38 cellular contexts compared by ENCODE assay signal in genomic region chr1:87147851-87148250, GRCh38.
"Had no signal": no experiment of that assay in that cellular context is flagged by ENCODE, and none has a peak within 500 bp of the region (broad histone marks: within the 10 kb centered on the region; RNA-seq: fewer than 3 reads in every experiment).

No MANE protein-coding gene starts in this region.

- H3K9me3 Mint-ChIP-seq: activated naive CD4-positive, alpha-beta T cell treated with anti-CD3 and anti-CD28 coated beads for 36 hours; activated naive CD4-positive, alpha-beta T cell treated with anti-CD3 and anti-CD28 coated beads, Interleukin-2, amount 10 ng/mL, durations not matched to agents 7 days and 5 days; activated naive CD4-positive, alpha-beta T cell treated with anti-CD3 and anti-CD28 coated beads, Interleukin-2, amount 50 U/mL, for 24 hours; activated naive CD4-positive, alpha-beta T cell treated with anti-CD3 and anti-CD28 coated beads, Interleukin-2, amount 50 U/mL, for 72 hours; activated naive CD8-positive, alpha-beta T cell treated with anti-CD3 and anti-CD28 coated beads for 36 hours; activated naive CD8-positive, alpha-beta T cell treated with anti-CD3 and anti-CD28 coated beads, Interleukin-2, amount 10 ng/mL, durations not matched to agents 7 days and 5 days; activated naive CD8-positive, alpha-beta T cell treated with anti-CD3 and anti-CD28 coated beads, Interleukin-2, amount 50 U/mL, for 24 hours; activated T-cell treated with anti-CD3 and anti-CD28 coated beads, Interleukin-2, amount 50 U/mL, for 24 hours; activated T-cell treated with anti-CD3 and anti-CD28 coated beads, Interleukin-2, amount 50 U/mL, for 72 hours; activated T-helper 1 cell treated with anti-CD3 and anti-CD28 coated beads, Interleukin-12 subunit alpha, Interleukin-12 subunit beta, Interleukin-2, Interleukin-4 antibody, amounts not matched to agents 30 ng/mL and 10 ng/mL and 1 ng/mL, durations not matched to agents 14 hours and 24 hours and 36 hours; activated T-helper 17 cell treated with anti-CD3 and anti-CD28 coated beads, Interleukin-2, amount 50 U/mL, for 72 hours; activated T-helper 2 cell treated with anti-CD3 and anti-CD28 coated beads, Interferon-gamma antibody, Interleukin-2, Interleukin-4, amounts not matched to agents 10 μg/mL and 5 μg/mL and 100 μg/mL, durations not matched to agents 14 hours and 24 hours and 36 hours; central memory CD8-positive, alpha-beta T cell had no signal

- H3K27ac ChIP-seq: adrenal gland, ascending aorta, body of pancreas, brain microvascular endothelial cell, cardiac muscle cell had no signal

- H3K27me3 ChIP-seq: adrenal gland, ascending aorta, body of pancreas, brain microvascular endothelial cell, breast epithelium, cardiac muscle cell had no signal

- H3K4me1 ChIP-seq: body of pancreas, breast epithelium had no signal

- H3K36me3 ChIP-seq: adrenal gland, ascending aorta, brain microvascular endothelial cell, breast epithelium, cardiac muscle cell had no signal

- DNase-seq: activated effector memory CD4-positive, alpha-beta T cell treated with anti-CD3 and anti-CD28 coated beads, Interleukin-2, amount 50 U/mL, for 16 hours; activated effector memory CD4-positive, alpha-beta T cell treated with Interleukin-2 at 50 U/mL for 16 hours; activated gamma-delta T cell; activated gamma-delta T cell treated with Interleukin-2 at 50 U/mL for 16 hours; activated naive CD4-positive, alpha-beta T cell; activated naive CD4-positive, alpha-beta T cell treated with anti-CD3 and anti-CD28 coated beads for 36 hours; activated naive CD4-positive, alpha-beta T cell treated with anti-CD3 and anti-CD28 coated beads, Interleukin-2, amount 10 ng/mL, durations not matched to agents 7 days and 5 days; activated naive CD4-positive, alpha-beta T cell treated with anti-CD3 and anti-CD28 coated beads, Interleukin-2, amount 50 U/mL, for 16 hours; activated naive CD4-positive, alpha-beta T cell treated with Interleukin-2 at 50 U/mL for 16 hours; activated naive CD8-positive, alpha-beta T cell treated with anti-CD3 and anti-CD28 coated beads for 36 hours; activated naive CD8-positive, alpha-beta T cell treated with anti-CD3 and anti-CD28 coated beads, Interleukin-2, amount 10 ng/mL, durations not matched to agents 7 days and 5 days; activated naive CD8-positive, alpha-beta T cell treated with anti-CD3 and anti-CD28 coated beads, Interleukin-2, amount 50 U/mL, for 24 hours; activated T-cell treated with anti-CD3 and anti-CD28 coated beads, Interleukin-2, amount 50 U/mL, for 1 hour; activated T-cell treated with anti-CD3 and anti-CD28 coated beads, Interleukin-2, amount 50 U/mL, for 24 hours; activated T-cell treated with anti-CD3 and anti-CD28 coated beads, Interleukin-2, amount 50 U/mL, for 4 hours; activated T-cell treated with anti-CD3 and anti-CD28 coated beads, Interleukin-2, amount 50 U/mL, for 48 hours; activated T-cell treated with anti-CD3 and anti-CD28 coated beads, Interleukin-2, amount 50 U/mL, for 72 hours; adrenal gland; amniotic stem cell; amygdala; anterior cingulate cortex; aorta; body of pancreas; brain microvascular endothelial cell; caudate nucleus; central memory CD4-positive, alpha-beta T cell; cerebellar nuclear complex had no signal

- H3K4me3 Mint-ChIP-seq: activated naive CD4-positive, alpha-beta T cell treated with anti-CD3 and anti-CD28 coated beads for 36 hours; activated naive CD4-positive, alpha-beta T cell treated with anti-CD3 and anti-CD28 coated beads, Interleukin-2, amount 10 ng/mL, durations not matched to agents 7 days and 5 days; activated naive CD4-positive, alpha-beta T cell treated with anti-CD3 and anti-CD28 coated beads, Interleukin-2, amount 50 U/mL, for 24 hours; activated naive CD8-positive, alpha-beta T cell; activated naive CD8-positive, alpha-beta T cell treated with anti-CD3 and anti-CD28 coated beads for 36 hours; activated naive CD8-positive, alpha-beta T cell treated with anti-CD3 and anti-CD28 coated beads, Interleukin-2, amount 10 ng/mL, durations not matched to agents 7 days and 5 days; activated naive CD8-positive, alpha-beta T cell treated with anti-CD3 and anti-CD28 coated beads, Interleukin-2, amount 50 U/mL, for 24 hours; activated T-cell treated with anti-CD3 and anti-CD28 coated beads, Interleukin-2, amount 50 U/mL, for 24 hours; activated T-cell treated with anti-CD3 and anti-CD28 coated beads, Interleukin-2, amount 50 U/mL, for 4 hours; activated T-cell treated with anti-CD3 and anti-CD28 coated beads, Interleukin-2, amount 50 U/mL, for 72 hours; activated T-helper 1 cell treated with anti-CD3 and anti-CD28 coated beads, Interleukin-12 subunit alpha, Interleukin-12 subunit beta, Interleukin-2, Interleukin-4 antibody, amounts not matched to agents 30 ng/mL and 10 ng/mL and 1 ng/mL, durations not matched to agents 14 hours and 24 hours and 36 hours; activated T-helper 17 cell treated with anti-CD3 and anti-CD28 coated beads, Interleukin-2, amount 50 U/mL, for 72 hours; brain; central memory CD8-positive, alpha-beta T cell had no signal

- H3K27ac Mint-ChIP-seq: activated naive CD4-positive, alpha-beta T cell treated with anti-CD3 and anti-CD28 coated beads for 36 hours; activated naive CD4-positive, alpha-beta T cell treated with anti-CD3 and anti-CD28 coated beads, Interleukin-2, amount 10 ng/mL, durations not matched to agents 7 days and 5 days; activated naive CD4-positive, alpha-beta T cell treated with anti-CD3 and anti-CD28 coated beads, Interleukin-2, amount 50 U/mL, for 24 hours; activated naive CD4-positive, alpha-beta T cell treated with anti-CD3 and anti-CD28 coated beads, Interleukin-2, amount 50 U/mL, for 72 hours; activated naive CD8-positive, alpha-beta T cell; activated naive CD8-positive, alpha-beta T cell treated with anti-CD3 and anti-CD28 coated beads for 36 hours; activated naive CD8-positive, alpha-beta T cell treated with anti-CD3 and anti-CD28 coated beads, Interleukin-2, amount 10 ng/mL, durations not matched to agents 7 days and 5 days; activated naive CD8-positive, alpha-beta T cell treated with anti-CD3 and anti-CD28 coated beads, Interleukin-2, amount 50 U/mL, for 24 hours; activated T-cell treated with anti-CD3 and anti-CD28 coated beads, Interleukin-2, amount 50 U/mL, for 24 hours; activated T-cell treated with anti-CD3 and anti-CD28 coated beads, Interleukin-2, amount 50 U/mL, for 72 hours; activated T-helper 1 cell treated with anti-CD3 and anti-CD28 coated beads, Interleukin-12 subunit alpha, Interleukin-12 subunit beta, Interleukin-2, Interleukin-4 antibody, amounts not matched to agents 30 ng/mL and 10 ng/mL and 1 ng/mL, durations not matched to agents 14 hours and 24 hours and 36 hours; activated T-helper 17 cell treated with anti-CD3 and anti-CD28 coated beads, Interleukin-2, amount 50 U/mL, for 72 hours; activated T-helper 2 cell treated with anti-CD3 and anti-CD28 coated beads, Interferon-gamma antibody, Interleukin-2, Interleukin-4, amounts not matched to agents 10 μg/mL and 5 μg/mL and 100 μg/mL, durations not matched to agents 14 hours and 24 hours and 36 hours; brain had no signal

- ATAC-seq: activated naive CD4-positive, alpha-beta T cell treated with anti-CD3 and anti-CD28 coated beads, Interleukin-2, amount 50 U/mL, for 72 hours; activated naive CD8-positive, alpha-beta T cell treated with anti-CD3 and anti-CD28 coated beads, Interleukin-2, amount 50 U/mL, for 24 hours; activated T-cell treated with anti-CD3 and anti-CD28 coated beads, Interleukin-2, amount 50 U/mL, for 4 hours; activated T-cell treated with anti-CD3 and anti-CD28 coated beads, Interleukin-2, amount 50 U/mL, for 72 hours; activated T-helper 17 cell treated with anti-CD3 and anti-CD28 coated beads, Interleukin-2, amount 50 U/mL, for 72 hours; body of pancreas had no signal

- H3K36me3 Mint-ChIP-seq: activated naive CD4-positive, alpha-beta T cell treated with anti-CD3 and anti-CD28 coated beads, Interleukin-2, amount 10 ng/mL, durations not matched to agents 7 days and 5 days; activated naive CD4-positive, alpha-beta T cell treated with anti-CD3 and anti-CD28 coated beads, Interleukin-2, amount 50 U/mL, for 24 hours; activated naive CD8-positive, alpha-beta T cell treated with anti-CD3 and anti-CD28 coated beads for 36 hours; activated naive CD8-positive, alpha-beta T cell treated with anti-CD3 and anti-CD28 coated beads, Interleukin-2, amount 10 ng/mL, durations not matched to agents 7 days and 5 days; brain had no signal

- H3K4me3 ChIP-seq: adrenal gland, ascending aorta, body of pancreas, breast epithelium, cardiac muscle cell had no signal

- H3K9me3 ChIP-seq: adrenal gland, ascending aorta, body of pancreas, breast epithelium had no signal
